ENCODE assay signal across 9 cellular contexts in the genomic region with DNA sequence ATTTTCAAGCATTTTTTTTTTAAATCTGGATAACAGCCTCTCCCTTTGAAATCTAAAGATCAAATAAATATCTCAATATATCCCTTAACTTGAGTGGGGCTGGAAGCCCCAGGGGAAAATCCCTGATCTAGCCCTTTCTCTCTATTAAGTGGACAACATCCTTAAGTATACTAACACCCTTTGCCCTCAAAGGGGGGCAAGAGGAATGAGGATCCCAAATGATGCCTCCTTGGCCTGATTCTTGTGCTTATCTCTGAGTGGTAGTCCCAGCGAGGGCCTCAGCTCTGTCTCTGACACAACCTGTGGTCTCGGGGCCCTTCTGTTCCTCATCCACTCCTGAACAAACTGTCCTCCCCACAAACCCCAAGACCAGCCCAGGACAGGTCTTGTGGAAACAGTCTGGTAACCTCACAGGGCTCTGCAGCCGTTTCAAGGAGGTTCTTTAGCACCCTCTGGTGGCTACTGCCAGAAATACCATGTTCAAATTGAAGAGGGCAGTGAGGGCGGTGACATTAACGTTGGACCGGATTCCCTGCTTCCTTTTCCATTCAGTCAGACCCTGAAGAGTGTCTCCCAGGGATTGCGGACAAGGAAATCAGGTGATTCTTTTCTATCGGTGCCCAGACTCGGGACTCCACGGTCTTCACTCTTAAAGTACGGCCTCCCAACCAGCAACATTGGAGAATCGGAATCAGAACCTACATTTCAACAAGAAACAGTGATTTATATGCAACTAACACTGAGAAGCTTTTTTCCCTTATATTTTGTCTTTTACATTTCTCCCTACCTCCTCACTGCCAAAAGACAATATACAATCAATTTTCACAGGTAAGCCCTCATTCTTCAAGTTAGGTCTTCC. TPM values are rescaled to one million over a fixed set of nuclear protein-coding genes. Genes with fewer than 3 reads are reported as not detected.
A peak's percentile ranks its signal among the peaks of the same experiment; 100 is the strongest.
DNase-seq lines count a peak whose midpoint lies in the region; ATAC-seq and TF ChIP-seq lines count a peak whose summit lies in the region.
"Had no signal": no experiment of that assay in that cellular context is flagged by ENCODE, and none has a peak within 500 bp of the region (broad histone marks: within the 10 kb centered on the region; RNA-seq: fewer than 3 reads in every experiment).

No MANE protein-coding gene starts in this region.

- H3K36me3 ChIP-seq in Panc1 (ENCODE audit: control insufficient read depth, insufficient read depth, low read length) (no peaks in the 10 kb centered on the region), neural progenitor cell (no peaks in the 10 kb centered on the region)

- H3K27me3 ChIP-seq in Panc1 (ENCODE audit: control insufficient read depth, insufficient read depth, low read length) (no peaks in the 10 kb centered on the region), neural progenitor cell (peaks cover 9% of the 10 kb centered on the region)

- H3K79me2 ChIP-seq in neural progenitor cell (ENCODE audit: low read depth), result no peaks in the 10 kb centered on the region

- H3K36me3 Mint-ChIP-seq in activated T-cell treated with anti-CD3 and anti-CD28 coated beads, Interleukin-2, amount 50 U/mL, for 4 hours (ENCODE audit: insufficient read depth), result no peaks in the 10 kb centered on the region
- H3K36me3 Mint-ChIP-seq in neural progenitor cell, result no peaks in the 10 kb centered on the region

- POLR2A ChIA-PET in Panc1 (lab: Charles Lee), result no interaction called here

- TF ChIP-seq CTCF in Panc1 (IDR thresholded peaks at IDR 0.05), result peak; percentile 82
- TF ChIP-seq CTCF in fibroblast of pulmonary artery (IDR thresholded peaks at IDR 0.05; ENCODE audit: low read length, missing control alignments), result peak; percentile 87
- peak; percentile 91 for TF ChIP-seq CTCF in neural progenitor cell (IDR thresholded peaks at IDR 0.05)

- no peaks in the 10 kb centered on the region for H3F3A ChIP-seq in neural progenitor cell (ENCODE audit: low read depth)

- peaks cover 8% of the 10 kb centered on the region for H3K27me3 Mint-ChIP-seq in activated T-cell treated with anti-CD3 and anti-CD28 coated beads, Interleukin-2, amount 50 U/mL, for 4 hours (ENCODE audit: low read depth)
- peaks cover 5% of the 10 kb centered on the region for H3K27me3 Mint-ChIP-seq in neural progenitor cell (ENCODE audit: insufficient read depth, low read depth)

- no peak overlapping the region for H3K27ac Mint-ChIP-seq in neural progenitor cell

- ATAC-seq in GM21723 (IDR thresholded peaks at IDR 0.05; ENCODE audit: unreplicated experiment) (peak; percentile 95), Panc1 (peak; percentile 94)
- peak; percentile 82 to 90 for ATAC-seq in activated T-cell treated with anti-CD3 and anti-CD28 coated beads, Interleukin-2, amount 50 U/mL, for 4 hours

- intact Hi-C loops in Panc1 (cut with micrococcal nuclease; ENCODE audit: unreplicated experiment), result loop anchor here (5.0 kb wide), 1 partner anchor 236 kb away; no protein-coding TSS in a partner anchor

- no peaks in the 10 kb centered on the region for H3K4me1 ChIP-seq in Panc1 (ENCODE audit: control insufficient read depth, insufficient read depth, low read length)
- H3K4me1 ChIP-seq in neural progenitor cell, result no peaks in the 10 kb centered on the region

- no peaks in the 10 kb centered on the region for H3K9me3 ChIP-seq in Panc1 (ENCODE audit: control insufficient read depth, insufficient read depth, low read depth, low read length)
- H3K9me3 ChIP-seq in neural progenitor cell (ENCODE audit: low read depth), result no peaks in the 10 kb centered on the region

- in situ Hi-C loops in KBM-7 (cut with MboI; ENCODE audit: low pct_unique_long_range_greater_than_20kb, low sequenced_read_pairs), result no loop called here
- in situ Hi-C loops in Panc1 (cut with HindIII; ENCODE audit: low pct_unique_long_range_greater_than_20kb, low sequenced_read_pairs), result no loop called here

- H3K4me3 Mint-ChIP-seq in activated T-cell treated with anti-CD3 and anti-CD28 coated beads, Interleukin-2, amount 50 U/mL, for 4 hours, result no peak overlapping the region
- no peak overlapping the region for H3K4me3 Mint-ChIP-seq in neural progenitor cell

- CTCF ChIA-PET in Panc1 (lab: Charles Lee), result interaction anchor here (0.6 kb wide), 1 partner anchor 433 kb away, joined by 4 read pairs; no protein-coding TSS in a partner anchor

- peak; percentile 74 for DNase-seq in EH (ENCODE audit: low read depth)
- DNase-seq in KBM-7, result peak; percentile 74
- DNase-seq in Panc1 (ENCODE audit: low read depth, low spot score), result peak; percentile 43
- DNase-seq in activated T-cell treated with anti-CD3 and anti-CD28 coated beads, Interleukin-2, amount 50 U/mL, for 4 hours, result peak; percentile 52
- DNase-seq in fibroblast of pulmonary artery (ENCODE audit: low read depth), result peak; percentile 81
- DNase-seq in neural progenitor cell (ENCODE audit: low spot score), result peak; percentile 86
- peak; percentile 90 for DNase-seq in superior temporal gyrus (ENCODE audit: extremely low spot score)

- no peaks in the 10 kb centered on the region for H3K9me3 Mint-ChIP-seq in activated T-cell treated with anti-CD3 and anti-CD28 coated beads, Interleukin-2, amount 50 U/mL, for 4 hours
- H3K9me3 Mint-ChIP-seq in neural progenitor cell, result no peaks in the 10 kb centered on the region

- H3K4me1 Mint-ChIP-seq in activated T-cell treated with anti-CD3 and anti-CD28 coated beads, Interleukin-2, amount 50 U/mL, for 4 hours (ENCODE audit: low read depth), result peaks cover 2% of the 10 kb centered on the region
- H3K4me1 Mint-ChIP-seq in neural progenitor cell, result no peaks in the 10 kb centered on the region

- no TSS peak for BruUV-seq in Panc1 (replicated peaks; lab: Mats Ljungman, UMichigan)

- H3K27ac ChIP-seq in Panc1 (ENCODE audit: low read length) (no peak overlapping the region), neural progenitor cell (no peak overlapping the region)
- H3K27ac ChIP-seq: epithelial cell of prostate had no signal

- H3K9ac ChIP-seq in neural progenitor cell, result no peak overlapping the region

- no peak overlapping the region for H3K4me2 ChIP-seq in neural progenitor cell

- peak overlapping the region; percentile 92 for H2AFZ ChIP-seq in neural progenitor cell (replicated peaks)

- no peaks in the 10 kb centered on the region for H4K20me1 ChIP-seq in neural progenitor cell (ENCODE audit: low read depth)

- H3K4me3 ChIP-seq in Panc1 (ENCODE audit: low read depth in 2 of 2, low read length in 2 of 2) (no peak overlapping the region), fibroblast of pulmonary artery (replicated peaks; ENCODE audit: low read depth, low read length) (no peak overlapping the region), neural progenitor cell (no peak overlapping the region)

RNA-seq across cellular contexts. Expression of a gene that starts 13.0 kb away (rescaled TPM):
- total RNA-seq in Panc1 (2021; ENCODE audit: unreplicated experiment) (not detected), neural progenitor cell (ENCODE audit: low replicate concordance) (not detected in 2 replicates)
- not detected for polyA plus RNA-seq in Panc1 (2012; ENCODE audit: insufficient read length)
- 1 to 10 TPM in 2 of 3 donors, under 1 TPM in 1; 0.56 to 2.8 (median 1.7) TPM for total RNA-seq in activated T-cell treated with anti-CD3 and anti-CD28 coated beads, Interleukin-2, amount 50 U/mL, for 4 hours
